ENCODE assay signal across 25 cellular contexts in genomic region chr6:19968201-19968600, GRCh38.
"Had no signal": no experiment of that assay in that cellular context is flagged by ENCODE, and none has a peak within 500 bp of the region (broad histone marks: within the 10 kb centered on the region; RNA-seq: fewer than 3 reads in every experiment).

No MANE protein-coding gene starts in this region.

- DNase-seq: activated B cell treated with CpG ODN at 0.5 μM for 24 hours; activated CD4-positive, alpha-beta T cell treated with anti-CD3 and anti-CD28 coated beads for 48 hours; activated CD4-positive, alpha-beta T cell treated with anti-CD3 and anti-CD28 coated beads, Interleukin-2, amount 50 U/mL, for 1 hour; activated CD4-positive, alpha-beta T cell treated with anti-CD3 and anti-CD28 coated beads, Interleukin-2, amount 50 U/mL, for 48 hours; activated CD8-positive, alpha-beta memory T cell treated with anti-CD3 and anti-CD28 coated beads for 24 hours; activated CD8-positive, alpha-beta T cell treated with anti-CD3 and anti-CD28 coated beads for 36 hours; activated effector memory CD4-positive, alpha-beta T cell treated with Interleukin-2 at 50 U/mL for 16 hours; activated gamma-delta T cell treated with Interleukin-2 at 50 U/mL for 16 hours; activated naive CD4-positive, alpha-beta T cell treated with anti-CD3 and anti-CD28 coated beads, Interleukin-2, amount 50 U/mL, for 16 hours; activated naive CD4-positive, alpha-beta T cell treated with Interleukin-2 at 50 U/mL for 16 hours; activated T-cell treated with anti-CD3 and anti-CD28 coated beads, Interleukin-2, amount 50 U/mL, for 4 hours; amniotic stem cell; anterior cingulate cortex; caudate nucleus; cortex of kidney; dermis blood vessel endothelial cell; effector CD4-positive, alpha-beta T cell; effector memory CD8-positive, alpha-beta T cell; esophagus squamous epithelium; foreskin melanocyte; head of caudate nucleus; hippocampal formation; WERI-Rb-1 had no signal

- H3K27ac ChIP-seq: esophagus squamous epithelium, WERI-Rb-1 had no signal

- ATAC-seq: activated CD4-positive, CD25-positive, alpha-beta regulatory T cell treated with anti-CD3 and anti-CD28 coated beads, Interleukin-2, amount 50 U/mL, for 24 hours; activated CD8-positive, alpha-beta T cell treated with anti-CD3 and anti-CD28 coated beads for 36 hours; activated T-cell treated with anti-CD3 and anti-CD28 coated beads, Interleukin-2, amount 50 U/mL, for 4 hours; activated T-helper 17 cell treated with anti-CD3 and anti-CD28 coated beads, Interleukin-2, amount 50 U/mL, for 72 hours; effector memory CD8-positive, alpha-beta T cell had no signal

- H3K9me3 ChIP-seq: esophagus squamous epithelium had no signal

- H3K4me1 ChIP-seq: esophagus squamous epithelium had no signal

- H3K4me3 ChIP-seq: esophagus squamous epithelium had no signal

- H3K36me3 ChIP-seq: esophagus squamous epithelium, WERI-Rb-1 had no signal

- H3K27me3 ChIP-seq: esophagus squamous epithelium had no signal
